In the genomic region with DNA sequence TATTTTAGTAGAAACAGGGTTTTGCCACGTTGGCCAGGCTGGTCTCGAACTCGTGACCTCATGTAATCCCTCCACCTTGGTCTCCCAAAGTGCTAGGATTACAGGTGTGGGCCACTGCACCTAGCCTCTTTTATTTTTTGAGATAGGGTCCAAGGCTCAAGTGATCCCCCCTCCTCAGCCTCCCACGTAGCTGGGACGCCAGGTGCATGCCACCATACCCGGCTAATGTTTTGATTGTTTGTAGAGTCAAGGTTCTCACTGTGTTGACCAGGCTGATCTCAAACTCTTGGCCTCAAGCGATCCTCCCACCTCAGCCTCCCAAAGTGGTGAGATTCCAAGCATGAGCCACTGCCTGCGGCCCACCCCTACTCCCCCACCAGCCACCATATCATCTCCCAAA, we compare ENCODE assay signal across 7 cellular contexts. TPM values are rescaled to one million over a fixed set of nuclear protein-coding genes. Genes with fewer than 3 reads are reported as not detected.
"Had no signal": no experiment of that assay in that cellular context is flagged by ENCODE, and none has a peak within 500 bp of the region (broad histone marks: within the 10 kb centered on the region; RNA-seq: fewer than 3 reads in every experiment).

No MANE protein-coding gene starts in this region.

- H3K4me3 ChIP-seq: K562 had no signal

- DNase-seq: IMR-90, KBM-7 had no signal

- ATAC-seq: HepG2, K562 had no signal

- H3K27ac ChIP-seq: HL-60 had no signal

RNA-seq across cellular contexts. Expression of a gene that starts 6.3 kb away (rescaled TPM):
- total RNA-seq: HT1080, IMR-90, K562 had no signal
- polyA plus RNA-seq: IgD-negative memory B cell, IMR-90, K562 had no signal
